ENCODE assay signal across 9 cellular contexts in genomic region chr3:169968224-169968623, GRCh38. TPM values are rescaled to one million over a fixed set of nuclear protein-coding genes. Genes with fewer than 3 reads are reported as not detected.
DNase-seq lines count a peak whose midpoint lies in the region; ATAC-seq and TF ChIP-seq lines count a peak whose summit lies in the region.
"Had no signal": no experiment of that assay in that cellular context is flagged by ENCODE, and none has a peak within 500 bp of the region (broad histone marks: within the 10 kb centered on the region; RNA-seq: fewer than 3 reads in every experiment).

No MANE protein-coding gene starts in this region.

- H2BK5ac ChIP-seq in H9 (ENCODE audit: insufficient read length, low read length), result no peak overlapping the region

- H3K4me2 ChIP-seq in H9 (ENCODE audit: insufficient read depth, insufficient read length, low read length), result peak overlapping the region; percentile 76

- CTCF ChIA-PET in WTC11 (lab: Charles Lee), result no interaction called here

- H4K91ac ChIP-seq in H9 (ENCODE audit: insufficient read length, low read depth, low read length), result no peak overlapping the region

- POLR2A ChIA-PET in WTC11 (lab: Charles Lee), result no interaction called here

- H4K5ac ChIP-seq in H9 (ENCODE audit: insufficient read length, low read depth, low read length), result no peak overlapping the region

- H3K9me3 ChIP-seq in H9 (ENCODE audit: control insufficient read depth, low read depth, low read length), result no peaks in the 10 kb centered on the region

- H3K4ac ChIP-seq in H9 (ENCODE audit: low read depth, low read length), result no peak overlapping the region

- no peak overlapping the region for H3K14ac ChIP-seq in H9 (ENCODE audit: insufficient read depth, low read length)

- no peak overlapping the region for H4K8ac ChIP-seq in H9 (replicated peaks; ENCODE audit: insufficient read length, low read depth, low read length)

- DNase-seq in H9 (no peak), WTC11 (ENCODE audit: low spot score) (no peak), fibroblast of villous mesenchyme (ENCODE audit: low read depth) (no peak), skeletal muscle cell (ENCODE audit: low read depth) (no peak), SW 1271 (lab: John Stamatoyannopoulos, UW) (no peak), superior temporal gyrus (ENCODE audit: extremely low spot score) (no peak)
- DNase-seq: activated CD8-positive, alpha-beta memory T cell treated with anti-CD3 and anti-CD28 coated beads for 24 hours had no signal

- no peak overlapping the region for H2AFZ ChIP-seq in H9 (ENCODE audit: low read length)

- H3K27ac Mint-ChIP-seq in H9 (no peak overlapping the region), WTC11 (no peak overlapping the region)

- no peak overlapping the region for H3K23ac ChIP-seq in H9 (ENCODE audit: insufficient read length, low read depth, low read length)

- peak overlapping the region; percentile 85 for H3K4me3 ChIP-seq in fibroblast of villous mesenchyme (ENCODE audit: low read depth, low read length)
- peak overlapping the region; percentile 71 for H3K4me3 ChIP-seq in skeletal muscle cell (ENCODE audit: low read depth, low read length)

- no peak overlapping the region for H2BK20ac ChIP-seq in H9 (ENCODE audit: low read depth, low read length, poor library complexity, severe bottlenecking)

- peaks cover 0 to 4% (median 3%) of the 10 kb centered on the region in 3 experiments; a peak in 3 of 7 replicates for H3K36me3 Mint-ChIP-seq in H9 (ENCODE audit: insufficient read depth in 1 of 3, low read depth in 3 of 3)
- no peaks in the 10 kb centered on the region for H3K36me3 Mint-ChIP-seq in WTC11

- H3K79me2 ChIP-seq in H9 (ENCODE audit: insufficient read depth, low read length), result peaks cover 28% of the 10 kb centered on the region; the same call in 1 of the 2 replicates

- no peaks in the 10 kb centered on the region; a peak in 1 of 5 replicates for H3K9me3 Mint-ChIP-seq in H9
- H3K9me3 Mint-ChIP-seq in WTC11, result no peaks in the 10 kb centered on the region

- H3K4me1 Mint-ChIP-seq in H9 (peaks cover 29 to 34% of the 10 kb centered on the region in 2 experiments), WTC11 (peaks cover 33% of the 10 kb centered on the region)

- H3K23me2 ChIP-seq in H9 (ENCODE audit: insufficient read length, low read depth, low read length, poor library complexity, severe bottlenecking), result peaks cover 4% of the 10 kb centered on the region

- WGBS in H9 (ENCODE audit: extremely low coverage, insufficient read length, low lambda C conversion rate), result no CpG with 5 or more reads among the region's 1 CpG

- H3K4me3 Mint-ChIP-seq in H9 (peak overlapping the region; percentile 88 to 89), WTC11 (peak overlapping the region; percentile 82)

- H2BK12ac ChIP-seq in H9 (ENCODE audit: insufficient read length, low read depth, low read length), result no peak overlapping the region

- TF ChIP-seq CTCF in H9 (conservative IDR thresholded peaks at IDR 0.05) (no peak), WTC11 (IDR thresholded peaks at IDR 0.05) (no peak), fibroblast of villous mesenchyme (IDR thresholded peaks at IDR 0.05; ENCODE audit: insufficient read depth, low read depth, low read length) (no peak)

- H2BK15ac ChIP-seq in H9 (ENCODE audit: low read depth, low read length), result no peak overlapping the region

- ATAC-seq in WTC11 (no peak), GM21360 (IDR thresholded peaks at IDR 0.05; ENCODE audit: unreplicated experiment) (no peak)

- no peaks in the 10 kb centered on the region for H3K27me3 ChIP-seq in H9 (ENCODE audit: insufficient read depth, low read length)

- H4K20me1 ChIP-seq in H9 (ENCODE audit: control insufficient read depth, insufficient read depth, insufficient read length), result no peaks in the 10 kb centered on the region

- no peaks in the 10 kb centered on the region for H3K27me3 Mint-ChIP-seq in H9 (ENCODE audit: low read depth)
- H3K27me3 Mint-ChIP-seq in WTC11 (ENCODE audit: low read depth), result peaks cover 4% of the 10 kb centered on the region; the same call in 1 of the 2 replicates

- H2AK5ac ChIP-seq in H9 (ENCODE audit: insufficient read length, low read length), result no peak overlapping the region

- no peaks in the 10 kb centered on the region; the same call in 1 of the 2 replicates for H3K4me1 ChIP-seq in H9 (ENCODE audit: insufficient read depth, low read length)

- no peak overlapping the region for H3K27ac ChIP-seq in H9 (ENCODE audit: insufficient read length, low read depth, low read length)

- no peak overlapping the region for H3K9ac ChIP-seq in H9 (ENCODE audit: extremely low read depth, insufficient read length, low read length)

- no peak overlapping the region for H3T11ph ChIP-seq in H9 (ENCODE audit: low read length)

- no peak overlapping the region for H2BK120ac ChIP-seq in H9 (ENCODE audit: low read depth, low read length, poor library complexity, severe bottlenecking)

- H3K79me1 ChIP-seq in H9 (ENCODE audit: insufficient read depth, low read depth, low read length, poor library complexity, severe bottlenecking), result peaks cover 2% of the 10 kb centered on the region

- H3K18ac ChIP-seq in H9 (ENCODE audit: insufficient read length, low read depth, low read length), result no peak overlapping the region

- no peak overlapping the region for H3K56ac ChIP-seq in H9 (ENCODE audit: insufficient read length, low read depth, low read length)

TF ChIP-seq in WTC11, 78 proteins besides CTCF, POLR2A, EP300 and RAD21:
- TF ChIP-seq ZBTB43 (CRISPR knock-in tag; IDR thresholded peaks at IDR 0.05) (no peak), CREM (CRISPR knock-in tag; IDR thresholded peaks at IDR 0.05) (no peak), NR1H2 (CRISPR knock-in tag; IDR thresholded peaks at IDR 0.05) (no peak), NR2C2 (CRISPR knock-in tag; IDR thresholded peaks at IDR 0.05) (no peak), ZNF317 (CRISPR knock-in tag; IDR thresholded peaks at IDR 0.05; ENCODE audit: borderline replicate concordance, low read depth) (no peak), AFF4 (CRISPR knock-in tag; IDR thresholded peaks at IDR 0.05; ENCODE audit: borderline replicate concordance) (no peak), ETV6 (CRISPR knock-in tag; IDR thresholded peaks at IDR 0.05) (no peak), ZBTB21 (CRISPR knock-in tag; IDR thresholded peaks at IDR 0.05; ENCODE audit: borderline replicate concordance) (no peak), OVOL2 (CRISPR knock-in tag; IDR thresholded peaks at IDR 0.05; ENCODE audit: borderline replicate concordance) (no peak), TCF7 (CRISPR knock-in tag; IDR thresholded peaks at IDR 0.05; ENCODE audit: low read depth) (no peak), CBFB (CRISPR knock-in tag; IDR thresholded peaks at IDR 0.05; ENCODE audit: low read depth) (no peak)
- TF ChIP-seq, protein P1, sequence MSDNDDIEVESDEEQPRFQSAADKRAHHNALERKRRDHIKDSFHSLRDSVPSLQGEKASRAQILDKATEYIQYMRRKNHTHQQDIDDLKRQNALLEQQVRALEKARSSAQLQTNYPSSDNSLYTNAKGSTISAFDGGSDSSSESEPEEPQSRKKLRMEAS (CRISPR knock-in tag; IDR thresholded peaks at IDR 0.05), result no peak

RNA-seq across cellular contexts. Expression of gene SEC62, which starts 1.6 kb away (rescaled TPM):
- total RNA-seq in H9 (2021) (90.3 and 98.7 TPM in 2 replicates), WTC11 (2021) (51.2 to 61.0 TPM (median 52.5 TPM) in 3 replicates), fibroblast of villous mesenchyme (27.7 and 47.9 TPM in 2 replicates)

RNA-seq across cellular contexts. Expression of gene SAMD7, which starts 56.9 kb away (rescaled TPM):
- total RNA-seq in H9 (2021) (not detected in 2 replicates), WTC11 (2021) (not detected in 3 replicates), fibroblast of villous mesenchyme (not detected in 2 replicates)
- total RNA-seq: glomerular endothelial cell had no signal
